18 cellular contexts compared by ENCODE assay signal in genomic region chr3:101533603-101533968, GRCh38.
"Had no signal": no experiment of that assay in that cellular context is flagged by ENCODE, and none has a peak within 500 bp of the region (broad histone marks: within the 10 kb centered on the region; RNA-seq: fewer than 3 reads in every experiment).

No MANE protein-coding gene starts in this region.

- DNase-seq: activated B cell treated with CpG ODN at 0.5 μM for 24 hours; activated CD4-positive, alpha-beta T cell treated with anti-CD3 and anti-CD28 coated beads, Interleukin-2, amount 10 ng/mL, durations not matched to agents 24 days and 14 days; activated naive CD4-positive, alpha-beta T cell treated with anti-CD3 and anti-CD28 coated beads, Interleukin-2, amount 50 U/mL, for 16 hours; amniotic stem cell; brain microvascular endothelial cell; cerebellar nuclear complex; dermis blood vessel endothelial cell; endodermal cell; left cardiac atrium; occipital lobe; psoas muscle; stimulated activated CD4-positive, alpha-beta T cell treated with anti-CD3 and anti-CD28 coated beads, Interleukin-2, amount 100 ng/mL, for 48 hours; stimulated activated naive CD4-positive, alpha-beta T cell treated with Interleukin-2 at 50 U/mL for 16 hours had no signal

- H3K9me3 ChIP-seq: psoas muscle, suprapubic skin had no signal

- H3K9me3 Mint-ChIP-seq: nephron had no signal

- H3K4me1 Mint-ChIP-seq: nephron had no signal

- H3K36me3 ChIP-seq: brain microvascular endothelial cell, suprapubic skin had no signal

- H3K27me3 ChIP-seq: brain microvascular endothelial cell, suprapubic skin had no signal

- H3K27ac ChIP-seq: brain microvascular endothelial cell, psoas muscle, suprapubic skin had no signal

- H3K27ac Mint-ChIP-seq: activated B cell treated with CpG ODN at 0.5 μM for 24 hours; activated CD4-positive, alpha-beta T cell treated with anti-CD3 and anti-CD28 coated beads, Interleukin-2, amount 10 ng/mL, durations not matched to agents 24 days and 14 days; activated T-helper 2 cell treated with anti-CD3 and anti-CD28 coated beads, Interferon-gamma antibody, Interleukin-2, Interleukin-4, amounts not matched to agents 10 μg/mL and 5 μg/mL and 100 μg/mL, durations not matched to agents 14 hours and 24 hours and 36 hours; endodermal cell; nephron; T-helper 1 cell treated with Interleukin-12 subunit alpha and Interleukin-12 subunit beta and Interleukin-4 antibody, amounts not matched to agents 30 μg/mL and 1 μg/mL, for 36 hours had no signal

- H3K27me3 Mint-ChIP-seq: activated CD4-positive, alpha-beta T cell treated with anti-CD3 and anti-CD28 coated beads, Interleukin-2, amount 10 ng/mL, durations not matched to agents 24 days and 14 days had no signal

- H3K4me1 ChIP-seq: suprapubic skin had no signal

- H3K4me3 Mint-ChIP-seq: activated B cell treated with CpG ODN at 0.5 μM for 24 hours; activated CD4-positive, alpha-beta T cell treated with anti-CD3 and anti-CD28 coated beads, Interleukin-2, amount 10 ng/mL, durations not matched to agents 24 days and 14 days; endodermal cell; nephron; T-helper 1 cell treated with Interleukin-12 subunit alpha and Interleukin-12 subunit beta and Interleukin-4 antibody, amounts not matched to agents 30 μg/mL and 1 μg/mL, for 36 hours had no signal

- H3K4me3 ChIP-seq: lung, psoas muscle, suprapubic skin had no signal
